ENCODE assay signal across 1 cellular context in the genomic region with DNA sequence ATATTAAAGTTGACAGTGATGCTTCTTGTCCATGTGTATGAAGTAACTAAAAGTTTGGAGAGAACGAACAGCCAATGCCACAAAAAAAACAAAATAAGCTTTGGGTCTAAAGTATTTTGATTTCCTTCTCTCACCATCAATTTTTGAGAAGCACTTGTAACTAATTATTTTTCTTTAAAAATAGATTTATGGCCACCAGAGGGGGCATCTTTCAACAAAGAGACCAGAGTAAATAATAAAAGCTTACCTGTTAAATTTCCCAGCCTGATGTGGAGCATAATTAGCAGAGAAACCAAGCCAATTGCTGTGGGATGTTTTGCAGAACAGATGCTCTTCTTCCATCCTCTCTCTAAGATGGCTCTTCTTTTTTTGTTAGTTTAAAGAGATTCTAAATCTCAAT.
TF ChIP-seq lines count a peak whose summit lies in the region.

No MANE protein-coding gene starts in this region.

TF ChIP-seq in GM12878, 131 proteins besides CTCF, POLR2A, EP300 and RAD21 (continued from another document):
- TF ChIP-seq, protein P1, sequence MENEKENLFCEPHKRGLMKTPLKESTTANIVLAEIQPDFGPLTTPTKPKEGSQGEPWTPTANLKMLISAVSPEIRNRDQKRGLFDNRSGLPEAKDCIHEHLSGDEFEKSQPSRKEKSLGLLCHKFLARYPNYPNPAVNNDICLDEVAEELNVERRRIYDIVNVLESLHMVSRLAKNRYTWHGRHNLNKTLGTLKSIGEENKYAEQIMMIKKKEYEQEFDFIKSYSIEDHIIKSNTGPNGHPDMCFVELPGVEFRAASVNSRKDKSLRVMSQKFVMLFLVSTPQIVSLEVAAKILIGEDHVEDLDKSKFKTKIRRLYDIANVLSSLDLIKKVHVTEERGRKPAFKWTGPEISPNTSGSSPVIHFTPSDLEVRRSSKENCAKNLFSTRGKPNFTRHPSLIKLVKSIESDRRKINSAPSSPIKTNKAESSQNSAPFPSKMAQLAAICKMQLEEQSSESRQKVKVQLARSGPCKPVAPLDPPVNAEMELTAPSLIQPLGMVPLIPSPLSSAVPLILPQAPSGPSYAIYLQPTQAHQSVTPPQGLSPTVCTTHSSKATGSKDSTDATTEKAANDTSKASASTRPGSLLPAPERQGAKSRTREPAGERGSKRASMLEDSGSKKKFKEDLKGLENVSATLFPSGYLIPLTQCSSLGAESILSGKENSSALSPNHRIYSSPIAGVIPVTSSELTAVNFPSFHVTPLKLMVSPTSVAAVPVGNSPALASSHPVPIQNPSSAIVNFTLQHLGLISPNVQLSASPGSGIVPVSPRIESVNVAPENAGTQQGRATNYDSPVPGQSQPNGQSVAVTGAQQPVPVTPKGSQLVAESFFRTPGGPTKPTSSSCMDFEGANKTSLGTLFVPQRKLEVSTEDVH (IDR thresholded peaks at IDR 0.05; ENCODE audit: low read depth, partially characterized antibody) = no peak
- TF ChIP-seq NR2F1 (conservative IDR thresholded peaks at IDR 0.05) = no peak
